In genomic region chr12:2845280-2845679, GRCh38 we compare ENCODE assay signal across 9 cellular contexts. TPM values are rescaled to one million over a fixed set of nuclear protein-coding genes. Genes with fewer than 3 reads are reported as not detected.
DNase-seq lines count a peak whose midpoint lies in the region; ATAC-seq and TF ChIP-seq lines count a peak whose summit lies in the region.
"Had no signal": no experiment of that assay in that cellular context is flagged by ENCODE, and none has a peak within 500 bp of the region (broad histone marks: within the 10 kb centered on the region; RNA-seq: fewer than 3 reads in every experiment).

No MANE protein-coding gene starts in this region.

- no peak for TF ChIP-seq CTCF in left ventricle myocardium inferior (IDR thresholded peaks at IDR 0.05; ENCODE audit: borderline replicate concordance)
- TF ChIP-seq CTCF in tibial nerve (IDR thresholded peaks at IDR 0.05), result no peak

- TF ChIP-seq EP300 in tibial nerve (IDR thresholded peaks at IDR 0.05), result peak in 1 of 2 donors; percentile 60

- no peak for ATAC-seq in GM18870 (IDR thresholded peaks at IDR 0.05; ENCODE audit: unreplicated experiment)
- ATAC-seq: activated T-helper 17 cell treated with anti-CD3 and anti-CD28 coated beads, Interleukin-2, amount 50 U/mL, for 72 hours had no signal

- TF ChIP-seq POLR2A in tibial nerve (IDR thresholded peaks at IDR 0.05), result no peak

- intact Hi-C loops in left ventricle myocardium inferior (cut with micrococcal nuclease), result no loop called here

- H3K36me3 ChIP-seq in left ventricle myocardium inferior (no peaks in the 10 kb centered on the region), tibial nerve (no peaks in the 10 kb centered on the region)

- H3K9me3 ChIP-seq in left ventricle myocardium inferior (replicated peaks) (no peaks in the 10 kb centered on the region), tibial nerve (no peaks in the 10 kb centered on the region)

- H3K4me3 ChIP-seq in left ventricle myocardium inferior (no peak overlapping the region), tibial nerve (no peak overlapping the region)

- DNase-seq in NCI-H82 (lab: John Stamatoyannopoulos, UW) (peak; percentile 35), NCI-H82 treated with DMSO at 0.1 percent for 48 hours (lab: John Stamatoyannopoulos, UW; ENCODE audit: unreplicated experiment) (no peak), left ventricle myocardium inferior (peak; percentile 28), tibial nerve (ENCODE audit: low spot score in 2 of 2) (no peak)
- no peak for DNase-seq in stimulated activated CD4-positive, alpha-beta T cell treated with anti-CD3 and anti-CD28 coated beads, Interleukin-2, amount 100 ng/mL, for 24 hours
- DNase-seq: MM.1S had no signal

- H3K27ac ChIP-seq in left ventricle myocardium inferior (replicated peaks) (peak overlapping the region; percentile 43), tibial nerve (peak overlapping the region; percentile 59 to 91 (median 71))

- 9 to 23% methylated on average over 5 to 6 of the region's 6 CpGs for WGBS in tibial nerve, 2 donors

- H3K4me1 ChIP-seq in left ventricle myocardium inferior (peaks cover 17% of the 10 kb centered on the region), tibial nerve (peaks cover 0 to 64% (median 7%) of the 10 kb centered on the region in 4 donors)

- H3K27me3 ChIP-seq in left ventricle myocardium inferior (ENCODE audit: low read depth) (no peaks in the 10 kb centered on the region), tibial nerve (no peaks in the 10 kb centered on the region)
- H3K27me3 ChIP-seq: dorsolateral prefrontal cortex had no signal

RNA-seq across cellular contexts. Expression of gene NRIP2, which starts 10.4 kb away (rescaled TPM):
- total RNA-seq in left ventricle myocardium inferior (1.2 TPM), tibial nerve (10 to 100 TPM in 3 of 4 donors, 1 to 10 TPM in 1; 6.6 to 33.1 (median 28.8) TPM)
- total RNA-seq: activated T-helper 17 cell treated with anti-CD3 and anti-CD28 coated beads, Interleukin-2, amount 50 U/mL, for 72 hours had no signal

RNA-seq across cellular contexts. Expression of gene TEX52, which starts 11.6 kb away (rescaled TPM):
- not detected for total RNA-seq in left ventricle myocardium inferior
- total RNA-seq in tibial nerve, result not detected
- total RNA-seq: dorsolateral prefrontal cortex had no signal

RNA-seq across cellular contexts. Expression of gene FOXM1, which starts 31.7 kb away (rescaled TPM):
- total RNA-seq in left ventricle myocardium inferior (0.71 TPM), tibial nerve (1 to 10 TPM in 2 of 4 donors, under 1 TPM in 2; 0.21 to 1.2 (median 0.84) TPM)

RNA-seq across cellular contexts. Expression of gene RHNO1, which starts 31.7 kb away (rescaled TPM):
- 3.6 TPM for total RNA-seq in left ventricle myocardium inferior
- total RNA-seq in tibial nerve, result 10 to 100 TPM in 1 of 4 donors, 1 to 10 TPM in 3; 5.4 to 13.8 (median 7.4) TPM

RNA-seq across cellular contexts. Expression of gene ITFG2, which starts 32.8 kb away (rescaled TPM):
- total RNA-seq in left ventricle myocardium inferior, result 12.4 TPM
- total RNA-seq in tibial nerve, result 10 to 100 TPM; 34.5 to 45.0 (median 36.9) TPM

Comparison
In these comparisons a context has a peak if more than half of its experiments do, and no peak if none do; other contexts are left out.
1. DNase-seq: peak in NCI-H82 (single experiment) and left ventricle myocardium inferior (single experiment); none in NCI-H82 treated with DMSO at 0.1 percent for 48 hours (single experiment), tibial nerve (0 of 2) and stimulated activated CD4-positive, alpha-beta T cell treated with anti-CD3 and anti-CD28 coated beads, Interleukin-2, amount 100 ng/mL, for 24 hours (0 of 2).